In genomic region chr1:53557369-53557768, GRCh38 we compare ENCODE assay signal across 26 cellular contexts.
DNase-seq lines count a peak whose midpoint lies in the region; TF ChIP-seq lines count a peak whose summit lies in the region.
"Had no signal": no experiment of that assay in that cellular context is flagged by ENCODE, and none has a peak within 500 bp of the region (broad histone marks: within the 10 kb centered on the region; RNA-seq: fewer than 3 reads in every experiment).

No MANE protein-coding gene starts in this region.

- H3K4me3 ChIP-seq in HEK293 (ENCODE audit: low read depth, low read length) (no peak overlapping the region), suprapubic skin (no peak overlapping the region)
- H3K4me3 ChIP-seq: esophagus squamous epithelium, gastrocnemius medialis, GM12878, GM23248, K562, lower lobe of right lung, smooth muscle cell, thoracic aorta had no signal

- no peak for TF ChIP-seq EP300 in suprapubic skin (IDR thresholded peaks at IDR 0.05)

- no peak for TF ChIP-seq CTCF in HEK293 (tag by site-specific recombination; IDR thresholded peaks at IDR 0.05)
- no peak for TF ChIP-seq CTCF in suprapubic skin (IDR thresholded peaks at IDR 0.05)

- POLR2A ChIA-PET in HEK293 (lab: Yijun Ruan, JAX) = no interaction called here

- TF ChIP-seq POLR2A in suprapubic skin (IDR thresholded peaks at IDR 0.05) = no peak

- no peak overlapping the region for H3K27ac ChIP-seq in HEK293 (ENCODE audit: extremely low read depth, low read depth, low read length)
- H3K27ac ChIP-seq in suprapubic skin = no peak overlapping the region
- H3K27ac ChIP-seq: esophagus squamous epithelium, GM23248, lower lobe of right lung, thoracic aorta had no signal

- H3K27me3 ChIP-seq in suprapubic skin = no peaks in the 10 kb centered on the region
- H3K27me3 ChIP-seq: gastrocnemius medialis had no signal

- H3K9me3 ChIP-seq in HEK293 (ENCODE audit: control insufficient read depth, insufficient read depth, low read depth, low read length) (no peaks in the 10 kb centered on the region), suprapubic skin (no peaks in the 10 kb centered on the region)
- H3K9me3 ChIP-seq: esophagus squamous epithelium, gastrocnemius medialis, lower lobe of right lung, thoracic aorta had no signal

- DNase-seq in activated effector memory CD4-positive, alpha-beta T cell treated with anti-CD3 and anti-CD28 coated beads, Interleukin-2, amount 50 U/mL, for 16 hours = peak; percentile 47
- no peak for DNase-seq in activated effector memory CD4-positive, alpha-beta T cell treated with Interleukin-2 at 50 U/mL for 16 hours
- DNase-seq in foreskin melanocyte (peak; percentile 18), suprapubic skin (ENCODE audit: low spot score in 2 of 2) (peak; percentile 28 to 32), mucosa of gallbladder (ENCODE audit: low spot score) (no peak), HuH-7 (ENCODE audit: low spot score) (no peak), NCI-H146 treated with DMSO at 0.1 percent for 48 hours (lab: John Stamatoyannopoulos, UW; ENCODE audit: unreplicated experiment) (no peak)
- DNase-seq: ACHN; activated CD4-positive, alpha-beta memory T cell treated with anti-CD3 and anti-CD28 coated beads, Interleukin-2, amount 10 ng/mL, durations not matched to agents 7 days and 5 days; cerebellar nuclear complex; esophagus squamous epithelium; HFFc6; NCI-H1105; NCI-H2029; NCI-H526; stimulated activated CD4-positive, alpha-beta T cell treated with anti-CD3 and anti-CD28 coated beads, Interleukin-1b, Interleukin-23, amount 100 ng/mL, for 48 hours; stimulated activated CD8-positive, alpha-beta memory T cell treated with anti-CD3 and anti-CD28 coated beads, Interleukin-4, amount 100 ng/mL, for 48 hours; T-helper 2 cell had no signal

- 84% methylated on average over 4 of the region's 4 CpGs for WGBS in suprapubic skin

- CTCF ChIA-PET in HEK293 (lab: Yijun Ruan, JAX) = no interaction called here

- H3K4me1 ChIP-seq in HEK293 (ENCODE audit: control insufficient read depth, insufficient read depth, low read length) (no peaks in the 10 kb centered on the region), suprapubic skin (no peaks in the 10 kb centered on the region)
- H3K4me1 ChIP-seq: esophagus squamous epithelium, gastrocnemius medialis, lower lobe of right lung had no signal

- no peaks in the 10 kb centered on the region for H3K36me3 ChIP-seq in HEK293 (ENCODE audit: control insufficient read depth in 2 of 2, insufficient read depth in 1 of 2, low read length in 2 of 2)
- no peaks in the 10 kb centered on the region for H3K36me3 ChIP-seq in suprapubic skin
- H3K36me3 ChIP-seq: esophagus squamous epithelium, gastrocnemius medialis, lower lobe of right lung, thoracic aorta had no signal

TF ChIP-seq in HEK293, 187 proteins besides CTCF, POLR2A, EP300 and RAD21:
- peak; percentile 63; the same call in 1 of the 2 replicates for TF ChIP-seq PRDM4 (tag by site-specific recombination; IDR thresholded peaks at IDR 0.05)
- TF ChIP-seq ZNF248 (tag by site-specific recombination; IDR thresholded peaks at IDR 0.05) = no peak
- TF ChIP-seq ZFP37 (tag by site-specific recombination; IDR thresholded peaks at IDR 0.05) = no peak

Comparison
In these comparisons a context has a peak if more than half of its experiments do, and no peak if none do; other contexts are left out.
1. DNase-seq: peak in activated effector memory CD4-positive, alpha-beta T cell treated with anti-CD3 and anti-CD28 coated beads, Interleukin-2, amount 50 U/mL, for 16 hours (single experiment), foreskin melanocyte (single experiment) and suprapubic skin (2 of 2); none in activated effector memory CD4-positive, alpha-beta T cell treated with Interleukin-2 at 50 U/mL for 16 hours (single experiment), mucosa of gallbladder (single experiment), HuH-7 (single experiment) and NCI-H146 treated with DMSO at 0.1 percent for 48 hours (single experiment).